In the genomic region with DNA sequence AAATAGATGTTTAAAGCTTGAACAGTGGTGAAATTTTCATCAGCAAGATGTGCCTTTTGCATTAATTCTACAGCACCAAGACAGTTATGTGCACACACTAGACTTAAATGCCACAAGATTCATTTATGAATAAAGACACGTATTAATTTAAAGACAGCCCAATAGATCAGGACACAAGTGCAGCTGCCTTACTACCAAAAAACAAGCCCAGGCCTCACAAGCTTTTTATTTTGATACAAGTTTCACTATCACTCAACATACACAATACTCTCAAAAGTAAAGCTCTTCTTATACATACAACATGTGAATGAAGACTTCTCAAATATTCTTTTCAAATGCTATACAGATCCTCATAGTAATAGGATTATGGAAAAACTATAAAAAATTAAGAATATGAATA, we compare ENCODE assay signal across 12 cellular contexts. TPM values are rescaled to one million over a fixed set of nuclear protein-coding genes. Genes with fewer than 3 reads are reported as not detected.
DNase-seq lines count a peak whose midpoint lies in the region; ATAC-seq and TF ChIP-seq lines count a peak whose summit lies in the region.
"Had no signal": no experiment of that assay in that cellular context is flagged by ENCODE, and none has a peak within 500 bp of the region (broad histone marks: within the 10 kb centered on the region; RNA-seq: fewer than 3 reads in every experiment).

No MANE protein-coding gene starts in this region.

- H2AFZ ChIP-seq in SK-N-SH (ENCODE audit: low read depth) (no peak overlapping the region), neural progenitor cell (replicated peaks) (no peak overlapping the region)

- H3K27me3 Mint-ChIP-seq in brain (peaks cover 6% of the 10 kb centered on the region), neural progenitor cell (ENCODE audit: insufficient read depth, low read depth) (peaks cover 2% of the 10 kb centered on the region)

- H3K36me3 ChIP-seq in SK-N-SH (replicated peaks in 1 of 2; ENCODE audit: control insufficient read depth in 1 of 2, insufficient read depth in 2 of 2, low read length in 1 of 2) (no peaks in the 10 kb centered on the region), MG63 (no peaks in the 10 kb centered on the region), neural progenitor cell (no peaks in the 10 kb centered on the region)
- H3K36me3 ChIP-seq: prostate gland had no signal

- H3K4me2 ChIP-seq in SK-N-SH (peak overlapping the region; percentile 88; the same call in 1 of the 2 replicates), neural progenitor cell (peak overlapping the region; percentile 86)

- POLR2A ChIA-PET in SK-N-SH (lab: Yijun Ruan, JAX) = no interaction called here

- no peak for TF ChIP-seq EP300 in SK-N-SH (IDR thresholded peaks at IDR 0.05; ENCODE audit: borderline replicate concordance in 1 of 2, low read depth in 1 of 2, low read length in 1 of 2)

- H3K4me3 Mint-ChIP-seq in brain = peak overlapping the region; percentile 76 to 99 (median 96)
- peak overlapping the region; percentile 56 for H3K4me3 Mint-ChIP-seq in neural progenitor cell

- H3K4me1 ChIP-seq in SK-N-SH (ENCODE audit: control insufficient read depth in 1 of 2, insufficient read depth in 2 of 2, low read depth in 1 of 2, low read length in 1 of 2) (peaks cover 0 to 10% of the 10 kb centered on the region in 2 experiments; a peak in 2 of 4 replicates), neural progenitor cell (peaks cover 6% of the 10 kb centered on the region)

- H3K36me3 Mint-ChIP-seq in brain (peaks cover 21% of the 10 kb centered on the region), neural progenitor cell (peaks cover 1% of the 10 kb centered on the region)

- no peak for TF ChIP-seq CTCF in SK-N-SH (IDR thresholded peaks at IDR 0.05)
- no peak for TF ChIP-seq CTCF in brain (conservative IDR thresholded peaks at IDR 0.05)
- no peak for TF ChIP-seq CTCF in neural progenitor cell (IDR thresholded peaks at IDR 0.05)

- TF ChIP-seq RAD21 in SK-N-SH (IDR thresholded peaks at IDR 0.05; ENCODE audit: low read length) = no peak

- no peaks in the 10 kb centered on the region for H3K9me3 ChIP-seq in SK-N-SH
- no peaks in the 10 kb centered on the region for H3K9me3 ChIP-seq in MG63
- no peaks in the 10 kb centered on the region for H3K9me3 ChIP-seq in neural progenitor cell (ENCODE audit: low read depth)
- H3K9me3 ChIP-seq: prostate gland had no signal

- H3K4me3 ChIP-seq in SK-N-SH (ENCODE audit: low read depth in 2 of 2, low read length in 1 of 2) = no peak overlapping the region
- peak overlapping the region; percentile 86; the same call in 1 of the 2 replicates for H3K4me3 ChIP-seq in MG63
- no peak overlapping the region for H3K4me3 ChIP-seq in neural progenitor cell
- H3K4me3 ChIP-seq: prostate gland had no signal

- H3K27me3 ChIP-seq in SK-N-SH (ENCODE audit: insufficient read depth) = no peaks in the 10 kb centered on the region
- no peaks in the 10 kb centered on the region for H3K27me3 ChIP-seq in MG63
- H3K27me3 ChIP-seq in neural progenitor cell = no peaks in the 10 kb centered on the region

- no peaks in the 10 kb centered on the region for H3K9me2 ChIP-seq in SK-N-SH

- H3K79me2 ChIP-seq in SK-N-SH (ENCODE audit: insufficient read depth) = peaks cover 73% of the 10 kb centered on the region
- H3K79me2 ChIP-seq in neural progenitor cell (ENCODE audit: low read depth) = peaks cover 70% of the 10 kb centered on the region

- no peak for DNase-seq in SK-N-SH
- no peak for DNase-seq in MG63
- no peak for DNase-seq in neural progenitor cell (ENCODE audit: low spot score)
- DNase-seq in UCSD-AML1 (lab: John Stamatoyannopoulos, UW; ENCODE audit: unreplicated experiment) = no peak
- no peak for DNase-seq in NCI-H2029 treated with DMSO at 0.1 percent for 48 hours (lab: John Stamatoyannopoulos, UW)
- DNase-seq: activated CD4-positive, CD25-positive, alpha-beta regulatory T cell treated with anti-CD3 and anti-CD28 coated beads, Interleukin-2, amount 50 U/mL, for 72 hours; aorta; DMS79 treated with DMSO at 0.1 percent for 48 hours had no signal

- H3K4me1 Mint-ChIP-seq in brain = peaks cover 38% of the 10 kb centered on the region
- H3K4me1 Mint-ChIP-seq in neural progenitor cell = peaks cover 21% of the 10 kb centered on the region

- H3K27ac ChIP-seq in SK-N-SH (ENCODE audit: low read depth in 2 of 2, low read length in 1 of 2) (no peak overlapping the region), neural progenitor cell (no peak overlapping the region)

- H4K20me1 ChIP-seq in SK-N-SH (ENCODE audit: insufficient read depth) (peaks cover 45% of the 10 kb centered on the region), neural progenitor cell (ENCODE audit: low read depth) (peaks cover 35% of the 10 kb centered on the region)

- CTCF ChIA-PET in SK-N-SH (lab: Yijun Ruan, JAX) = interaction anchor here (0.9 to 3.5 kb wide), 2 partner anchors 167 to 170 kb away, joined by 3 to 23 read pairs; a partner anchor contains a TSS

- peaks cover 0 to 5% (median 1%) of the 10 kb centered on the region in 5 experiments for H3K9me3 Mint-ChIP-seq in brain
- H3K9me3 Mint-ChIP-seq in neural progenitor cell = no peaks in the 10 kb centered on the region

- ATAC-seq in SK-N-SH treated with all-trans-retinoic acid at 6 μM for 48 hours (no peak), HG03280 (IDR thresholded peaks at IDR 0.05; ENCODE audit: unreplicated experiment) (no peak)

- 91% methylated on average over 1 of the region's 1 CpG for WGBS in SK-N-SH (ENCODE audit: low lambda C conversion rate)

- no peak overlapping the region; the same call in 1 of the 2 replicates for H3K9ac ChIP-seq in SK-N-SH
- no peak overlapping the region for H3K9ac ChIP-seq in neural progenitor cell

- H3F3A ChIP-seq in SK-N-SH (replicated peaks; ENCODE audit: insufficient read depth) (peaks cover 7% of the 10 kb centered on the region), neural progenitor cell (ENCODE audit: low read depth) (peaks cover 10% of the 10 kb centered on the region)

- H3K27ac Mint-ChIP-seq in brain (peak overlapping the region in 1 of 5 experiments; percentile 96), neural progenitor cell (no peak overlapping the region)

TF ChIP-seq in SK-N-SH, 30 proteins besides CTCF, POLR2A, EP300 and RAD21:
- TF ChIP-seq SMC3 (IDR thresholded peaks at IDR 0.05; ENCODE audit: low read depth, low read length) = no peak
- TF ChIP-seq JUND (IDR thresholded peaks at IDR 0.05) = no peak

TF ChIP-seq in SK-N-SH treated with all-trans-retinoic acid at 6 μM for 48 hours, 23 proteins besides CTCF, POLR2A, EP300 and RAD21 (continues in another document):
- TF ChIP-seq PPARA (CRISPR knock-in tag; IDR thresholded peaks at IDR 0.05; ENCODE audit: borderline replicate concordance) (no peak), SNAI2 (CRISPR knock-in tag; IDR thresholded peaks at IDR 0.05) (no peak), ZC3H10 (CRISPR knock-in tag; IDR thresholded peaks at IDR 0.05) (no peak), ZNF70 (CRISPR knock-in tag; IDR thresholded peaks at IDR 0.05) (no peak), TOX (CRISPR knock-in tag; IDR thresholded peaks at IDR 0.05; ENCODE audit: borderline replicate concordance) (no peak), RARB (CRISPR knock-in tag; IDR thresholded peaks at IDR 0.05) (no peak), OSR1 (CRISPR knock-in tag; IDR thresholded peaks at IDR 0.05) (no peak), TCF4 (CRISPR knock-in tag; IDR thresholded peaks at IDR 0.05; ENCODE audit: borderline replicate concordance) (no peak), CSDC2 (CRISPR knock-in tag; IDR thresholded peaks at IDR 0.05) (no peak), ZFP3 (CRISPR knock-in tag; IDR thresholded peaks at IDR 0.05) (no peak), ZNF565 (CRISPR knock-in tag; conservative IDR thresholded peaks at IDR 0.05; ENCODE audit: low read depth) (no peak), ISL1 (CRISPR knock-in tag; IDR thresholded peaks at IDR 0.05) (no peak), GLIS3 (CRISPR knock-in tag; IDR thresholded peaks at IDR 0.05) (no peak), ESRRG (CRISPR knock-in tag; IDR thresholded peaks at IDR 0.05) (no peak)
- TF ChIP-seq, protein P1, sequence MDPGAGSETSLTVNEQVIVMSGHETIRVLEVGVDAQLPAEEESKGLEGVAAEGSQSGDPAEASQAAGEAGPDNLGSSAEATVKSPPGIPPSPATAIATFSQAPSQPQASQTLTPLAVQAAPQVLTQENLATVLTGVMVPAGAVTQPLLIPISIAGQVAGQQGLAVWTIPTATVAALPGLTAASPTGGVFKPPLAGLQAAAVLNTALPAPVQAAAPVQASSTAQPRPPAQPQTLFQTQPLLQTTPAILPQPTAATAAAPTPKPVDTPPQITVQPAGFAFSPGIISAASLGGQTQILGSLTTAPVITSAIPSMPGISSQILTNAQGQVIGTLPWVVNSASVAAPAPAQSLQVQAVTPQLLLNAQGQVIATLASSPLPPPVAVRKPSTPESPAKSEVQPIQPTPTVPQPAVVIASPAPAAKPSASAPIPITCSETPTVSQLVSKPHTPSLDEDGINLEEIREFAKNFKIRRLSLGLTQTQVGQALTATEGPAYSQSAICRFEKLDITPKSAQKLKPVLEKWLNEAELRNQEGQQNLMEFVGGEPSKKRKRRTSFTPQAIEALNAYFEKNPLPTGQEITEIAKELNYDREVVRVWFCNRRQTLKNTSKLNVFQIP (CRISPR knock-in tag; IDR thresholded peaks at IDR 0.05; ENCODE audit: borderline replicate concordance, low read depth) = no peak
- TF ChIP-seq, protein P2, sequence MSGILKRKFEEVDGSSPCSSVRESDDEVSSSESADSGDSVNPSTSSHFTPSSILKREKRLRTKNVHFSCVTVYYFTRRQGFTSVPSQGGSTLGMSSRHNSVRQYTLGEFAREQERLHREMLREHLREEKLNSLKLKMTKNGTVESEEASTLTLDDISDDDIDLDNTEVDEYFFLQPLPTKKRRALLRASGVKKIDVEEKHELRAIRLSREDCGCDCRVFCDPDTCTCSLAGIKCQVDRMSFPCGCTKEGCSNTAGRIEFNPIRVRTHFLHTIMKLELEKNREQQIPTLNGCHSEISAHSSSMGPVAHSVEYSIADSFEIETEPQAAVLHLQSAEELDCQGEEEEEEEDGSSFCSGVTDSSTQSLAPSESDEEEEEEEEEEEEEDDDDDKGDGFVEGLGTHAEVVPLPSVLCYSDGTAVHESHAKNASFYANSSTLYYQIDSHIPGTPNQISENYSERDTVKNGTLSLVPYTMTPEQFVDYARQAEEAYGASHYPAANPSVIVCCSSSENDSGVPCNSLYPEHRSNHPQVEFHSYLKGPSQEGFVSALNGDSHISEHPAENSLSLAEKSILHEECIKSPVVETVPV (CRISPR knock-in tag; IDR thresholded peaks at IDR 0.05) = no peak

RNA-seq across cellular contexts. Expression of a gene that starts 2.4 kb away (rescaled TPM):
- polyA plus RNA-seq in SK-N-SH (2012; rRNA removed) (6.8 and 9.6 TPM in 2 replicates), brain (ENCODE audit: insufficient read depth, low read depth, low replicate concordance) (8.6 TPM)
- 10.7 and 12.7 TPM in 2 replicates for polyA plus RNA-seq in SK-N-SH (2012; cell fraction: cytosol; rRNA removed)
- polyA plus RNA-seq in SK-N-SH (2012; cell fraction: nucleus; rRNA removed) = 6.2 and 14.0 TPM in 2 replicates
- 31.8 and 45.9 TPM in 2 replicates for total RNA-seq in MG63 (2014; rRNA removed; shearing (Covaris generic); ENCODE audit: low replicate concordance)
- total RNA-seq in neural progenitor cell (ENCODE audit: low replicate concordance) = 54.7 and 68.4 TPM in 2 replicates
